In genomic region chr3:131772278-131772893, GRCh38 we compare ENCODE assay signal across 24 cellular contexts.
"Had no signal": no experiment of that assay in that cellular context is flagged by ENCODE, and none has a peak within 500 bp of the region (broad histone marks: within the 10 kb centered on the region; RNA-seq: fewer than 3 reads in every experiment).

No MANE protein-coding gene starts in this region.

- H3K36me3 ChIP-seq: breast epithelium, esophagus squamous epithelium, heart right ventricle, pancreas, thyroid gland, WERI-Rb-1 had no signal

- H3K27me3 Mint-ChIP-seq: activated CD4-positive, alpha-beta memory T cell treated with anti-CD3 and anti-CD28 coated beads, Interleukin-2, amount 10 ng/mL, durations not matched to agents 7 days and 5 days; central memory CD8-positive, alpha-beta T cell had no signal

- H3K4me3 ChIP-seq: breast epithelium, esophagus squamous epithelium, heart right ventricle, pancreas, psoas muscle, thyroid gland had no signal

- H3K9me3 Mint-ChIP-seq: activated CD4-positive, alpha-beta memory T cell treated with anti-CD3 and anti-CD28 coated beads, Interleukin-2, amount 10 ng/mL, durations not matched to agents 7 days and 5 days; central memory CD8-positive, alpha-beta T cell; effector memory CD8-positive, alpha-beta T cell; T-helper 2 cell treated with Interferon-gamma antibody and Interleukin-4, amounts not matched to agents 5 μg/mL and 100 μg/mL, for 36 hours had no signal

- H3K9me3 ChIP-seq: breast epithelium, esophagus squamous epithelium, heart right ventricle, pancreas, psoas muscle, thyroid gland had no signal

- H3K4me1 ChIP-seq: breast epithelium, esophagus squamous epithelium, heart right ventricle, pancreas, psoas muscle had no signal

- H3K4me3 Mint-ChIP-seq: activated CD4-positive, alpha-beta memory T cell treated with anti-CD3 and anti-CD28 coated beads, Interleukin-2, amount 10 ng/mL, durations not matched to agents 7 days and 5 days; activated naive CD8-positive, alpha-beta T cell; central memory CD8-positive, alpha-beta T cell; effector memory CD8-positive, alpha-beta T cell; nephron; T-helper 2 cell treated with Interferon-gamma antibody and Interleukin-4, amounts not matched to agents 5 μg/mL and 100 μg/mL, for 36 hours had no signal

- H3K27ac ChIP-seq: breast epithelium, esophagus squamous epithelium, heart right ventricle, pancreas, psoas muscle, thyroid gland, WERI-Rb-1 had no signal

- H3K27ac Mint-ChIP-seq: activated CD4-positive, alpha-beta memory T cell treated with anti-CD3 and anti-CD28 coated beads, Interleukin-2, amount 10 ng/mL, durations not matched to agents 7 days and 5 days; activated naive CD8-positive, alpha-beta T cell; effector memory CD8-positive, alpha-beta T cell; nephron; T-helper 2 cell treated with Interferon-gamma antibody and Interleukin-4, amounts not matched to agents 5 μg/mL and 100 μg/mL, for 36 hours had no signal

- DNase-seq: activated CD4-positive, alpha-beta memory T cell treated with anti-CD3 and anti-CD28 coated beads, Interleukin-2, amount 10 ng/mL, durations not matched to agents 7 days and 5 days; activated CD4-positive, alpha-beta T cell treated with anti-CD3 and anti-CD28 coated beads for 4 hours; activated naive CD4-positive, alpha-beta T cell; activated T-cell treated with anti-CD3 and anti-CD28 coated beads for 4 hours; amniotic stem cell; effector memory CD8-positive, alpha-beta T cell; esophagus squamous epithelium; heart right ventricle; islet precursor cell; left cardiac atrium; mesenchymal stem cell; pancreas; psoas muscle; right cardiac atrium; stimulated activated CD4-positive, alpha-beta T cell treated with anti-CD3 and anti-CD28 coated beads, Interleukin-4, amount 100 ng/mL, for 24 hours; stimulated activated naive CD4-positive, alpha-beta T cell treated with Interleukin-2 at 50 U/mL for 16 hours; substantia nigra; thyroid gland; WERI-Rb-1 had no signal

- H3K4me1 Mint-ChIP-seq: activated CD4-positive, alpha-beta memory T cell treated with anti-CD3 and anti-CD28 coated beads, Interleukin-2, amount 10 ng/mL, durations not matched to agents 7 days and 5 days; central memory CD8-positive, alpha-beta T cell had no signal

- ATAC-seq: effector memory CD8-positive, alpha-beta T cell; heart right ventricle; left cardiac atrium; psoas muscle; right cardiac atrium had no signal

- H3K27me3 ChIP-seq: breast epithelium, esophagus squamous epithelium, heart right ventricle, pancreas, thyroid gland had no signal
